Comparison of ENCODE assay signal across 1 cellular context in genomic region chr1:24252185-24252584, GRCh38.
TF ChIP-seq lines count a peak whose summit lies in the region.

No MANE protein-coding gene starts in this region.

TF ChIP-seq in H1, 55 proteins besides CTCF, POLR2A, EP300 and RAD21 (continued from another document):
- TF ChIP-seq KDM1A (IDR thresholded peaks at IDR 0.05; ENCODE audit: borderline replicate concordance, low read length) (no peak), BCL11A (IDR thresholded peaks at IDR 0.05; ENCODE audit: low read depth in 2 of 2, low read length in 2 of 2) (no peak), GABPA (IDR thresholded peaks at IDR 0.05; ENCODE audit: borderline replicate concordance, insufficient read depth, low read length) (no peak), ATF3 (IDR thresholded peaks at IDR 0.05; ENCODE audit: insufficient read depth, low read depth, low read length) (no peak), TCF12 (IDR thresholded peaks at IDR 0.05; ENCODE audit: low read depth, low read length) (no peak), SP1 (IDR thresholded peaks at IDR 0.05; ENCODE audit: low read depth, low read length) (no peak), CEBPB (IDR thresholded peaks at IDR 0.05; ENCODE audit: low read depth, low read length) (no peak)
